In genomic region chr2:99615247-99615771, GRCh38 we compare ENCODE assay signal across 10 cellular contexts.
A peak's percentile ranks its signal among the peaks of the same experiment; 100 is the strongest.
DNase-seq lines count a peak whose midpoint lies in the region; FAIRE-seq and TF ChIP-seq lines count a peak whose summit lies in the region.
"Had no signal": no experiment of that assay in that cellular context is flagged by ENCODE, and none has a peak within 500 bp of the region (broad histone marks: within the 10 kb centered on the region; RNA-seq: fewer than 3 reads in every experiment).

No MANE protein-coding gene starts in this region.

- H3K27me3 Mint-ChIP-seq in osteocyte (ENCODE audit: unreplicated experiment), result no peaks in the 10 kb centered on the region
- no peaks in the 10 kb centered on the region for H3K27me3 Mint-ChIP-seq in endothelial cell (ENCODE audit: unreplicated experiment)
- H3K27me3 Mint-ChIP-seq: stimulated activated memory B cell treated with anti-CD40 and anti-IgM and Interleukin-4, amounts not matched to agents 10 μg/mL and 1 μg/mL and 100 μg/mL, for 72 hours had no signal

- TF ChIP-seq CTCF in osteocyte (IDR thresholded peaks at IDR 0.05), result peak; percentile 16
- no peak for TF ChIP-seq CTCF in endothelial cell (IDR thresholded peaks at IDR 0.05; ENCODE audit: unreplicated experiment)

- peak; percentile 2 for DNase-seq in NCI-H1092 (lab: John Stamatoyannopoulos, UW)
- no peak for DNase-seq in NCI-H1092 treated with DMSO at 0.1 percent for 48 hours (lab: John Stamatoyannopoulos, UW)
- DNase-seq in HuH-7.5 (ENCODE audit: low spot score), result peak; percentile 37
- peak in 29 of 56 donors; percentile 5 to 76 (median 41) for DNase-seq in amygdala (lab: John Stamatoyannopoulos, UW)
- no peak for DNase-seq in osteocyte (ENCODE audit: extremely low spot score, unreplicated experiment)
- DNase-seq in endothelial cell (ENCODE audit: low spot score), result no peak
- no peak for DNase-seq in GM19239 (ENCODE audit: insufficient read length, low spot score)
- no peak for DNase-seq in germinal center (ENCODE audit: low spot score)
- DNase-seq: activated CD4-positive, alpha-beta T cell treated with anti-CD3 and anti-CD28 coated beads for 1 hour had no signal

- no peak overlapping the region for H3K27ac Mint-ChIP-seq in osteocyte (ENCODE audit: unreplicated experiment)
- H3K27ac Mint-ChIP-seq in endothelial cell (ENCODE audit: unreplicated experiment), result no peak overlapping the region
- H3K27ac Mint-ChIP-seq: stimulated activated memory B cell treated with anti-CD40 and anti-IgM and Interleukin-4, amounts not matched to agents 10 μg/mL and 1 μg/mL and 100 μg/mL, for 72 hours had no signal

- H3K9me3 Mint-ChIP-seq in osteocyte (ENCODE audit: unreplicated experiment) (no peaks in the 10 kb centered on the region), endothelial cell (ENCODE audit: unreplicated experiment) (no peaks in the 10 kb centered on the region)
- H3K9me3 Mint-ChIP-seq: stimulated activated memory B cell treated with anti-CD40 and anti-IgM and Interleukin-4, amounts not matched to agents 10 μg/mL and 1 μg/mL and 100 μg/mL, for 72 hours had no signal

- no peak for FAIRE-seq in GM19239 (lab: Jason Lieb, UNC)

- H3K36me3 Mint-ChIP-seq in osteocyte (ENCODE audit: unreplicated experiment), result peaks cover 13% of the 10 kb centered on the region
- no peaks in the 10 kb centered on the region for H3K36me3 Mint-ChIP-seq in endothelial cell (ENCODE audit: low read depth, unreplicated experiment)

- H3K4me1 Mint-ChIP-seq in osteocyte (ENCODE audit: unreplicated experiment) (peaks cover 6% of the 10 kb centered on the region), endothelial cell (ENCODE audit: unreplicated experiment) (no peaks in the 10 kb centered on the region)

- no peak overlapping the region for H3K4me3 Mint-ChIP-seq in osteocyte (ENCODE audit: unreplicated experiment)
- H3K4me3 Mint-ChIP-seq in endothelial cell (ENCODE audit: unreplicated experiment), result no peak overlapping the region
- H3K4me3 Mint-ChIP-seq: stimulated activated memory B cell treated with anti-CD40 and anti-IgM and Interleukin-4, amounts not matched to agents 10 μg/mL and 1 μg/mL and 100 μg/mL, for 72 hours had no signal

Comparison
In these comparisons a context has a peak if more than half of its experiments do, and no peak if none do; other contexts are left out.
1. DNase-seq: peak in NCI-H1092 (single experiment), HuH-7.5 (single experiment) and amygdala (29 of 56); none in NCI-H1092 treated with DMSO at 0.1 percent for 48 hours (single experiment), osteocyte (single experiment), endothelial cell (single experiment), GM19239 (single experiment) and germinal center (single experiment).